8 cellular contexts compared by ENCODE assay signal in genomic region chr22:24156915-24157782, GRCh38. TPM values are rescaled to one million over a fixed set of nuclear protein-coding genes. Genes with fewer than 3 reads are reported as not detected.
DNase-seq lines count a peak whose midpoint lies in the region; TF ChIP-seq lines count a peak whose summit lies in the region.

No MANE protein-coding gene starts in this region.

- intact Hi-C loops in activated naive CD4-positive, alpha-beta T cell treated with anti-CD3 and anti-CD28 coated beads for 36 hours (cut with micrococcal nuclease) = loop anchor here (1.0 kb wide), 1 partner anchor 51 kb away; no protein-coding TSS in a partner anchor

- in situ Hi-C loops in G401 (cut with HindIII; ENCODE audit: low sequenced_read_pairs) = no loop called here

- H3K4me1 ChIP-seq in SJSA1 (replicated peaks) = peaks cover 52% of the 10 kb centered on the region
- peaks cover 45% of the 10 kb centered on the region for H3K4me1 ChIP-seq in thymus (ENCODE audit: control insufficient read depth, insufficient read depth, low read length)

- 0 out of 2 replicates have a peak, but pooled peaks cover 3% of the 10 kb centered on the region for H3K9me3 ChIP-seq in SJSA1 (replicated peaks)
- no peaks in the 10 kb centered on the region for H3K9me3 ChIP-seq in thymus (ENCODE audit: control insufficient read depth)

- H3K27ac Mint-ChIP-seq in activated naive CD4-positive, alpha-beta T cell treated with anti-CD3 and anti-CD28 coated beads for 36 hours = peak overlapping the region; percentile 26
- peak overlapping the region; percentile 62 for H3K27ac Mint-ChIP-seq in osteocyte (ENCODE audit: unreplicated experiment)

- H3K36me3 ChIP-seq in SJSA1 = peaks cover 51% of the 10 kb centered on the region
- H3K36me3 ChIP-seq in thymus (ENCODE audit: control insufficient read depth, insufficient read depth) = peaks cover 14% of the 10 kb centered on the region

- WGBS in thymus = 5% methylated on average over 22 of the region's 22 CpGs

- H3K4me3 ChIP-seq in SJSA1 (peak overlapping the region; percentile 94), thymus (ENCODE audit: low read length) (peak overlapping the region; percentile 75)

- H3K4me3 Mint-ChIP-seq in activated naive CD4-positive, alpha-beta T cell treated with anti-CD3 and anti-CD28 coated beads for 36 hours = peak overlapping the region; percentile 73
- H3K4me3 Mint-ChIP-seq in osteocyte (ENCODE audit: unreplicated experiment) = peak overlapping the region; percentile 86

- DNase-seq in G401 (ENCODE audit: low spot score) (peak; percentile 86), GOT3 (lab: John Stamatoyannopoulos, UW) (peak; percentile 51), SJSA1 (ENCODE audit: low read depth in 1 of 2, low spot score in 2 of 2) (peak; percentile 88 to 94), glomerular visceral epithelial cell (ENCODE audit: extremely low spot score) (peak; percentile 88), osteocyte (ENCODE audit: extremely low spot score, unreplicated experiment) (peak; percentile 89)
- DNase-seq in activated naive CD4-positive, alpha-beta T cell treated with anti-CD3 and anti-CD28 coated beads for 36 hours = peak; percentile 92

- H3K36me3 Mint-ChIP-seq in activated naive CD4-positive, alpha-beta T cell treated with anti-CD3 and anti-CD28 coated beads for 36 hours (ENCODE audit: low read depth) = peaks cover 3% of the 10 kb centered on the region
- H3K36me3 Mint-ChIP-seq in osteocyte (ENCODE audit: unreplicated experiment) = no peaks in the 10 kb centered on the region

- H3K27me3 ChIP-seq in SJSA1 (replicated peaks) (no peaks in the 10 kb centered on the region), thymus (ENCODE audit: control insufficient read depth, insufficient read depth) (no peaks in the 10 kb centered on the region)

- CTCF ChIA-PET in activated naive CD4-positive, alpha-beta T cell treated with anti-CD3 and anti-CD28 coated beads for 36 hours (lab: Charles Lee) = interaction anchor here (0.6 to 6.2 kb wide), 17 partner anchors 11 to 149 kb away, joined by 3 to 42 read pairs (median 3); partner anchors contain the start of gene SUSD2

- H3K4me1 Mint-ChIP-seq in activated naive CD4-positive, alpha-beta T cell treated with anti-CD3 and anti-CD28 coated beads for 36 hours (ENCODE audit: low read depth) = peaks cover 72% of the 10 kb centered on the region
- peaks cover 44% of the 10 kb centered on the region for H3K4me1 Mint-ChIP-seq in osteocyte (ENCODE audit: unreplicated experiment)

- H3K27ac ChIP-seq in SJSA1 (peak overlapping the region; percentile 10; the same call in 1 of the 2 replicates), thymus (ENCODE audit: low read depth) (peak overlapping the region; percentile 83)

- TF ChIP-seq CTCF in LNCAP (IDR thresholded peaks at IDR 0.05) (peak; percentile 54), osteocyte (IDR thresholded peaks at IDR 0.05) (peak; percentile 73)

- H3K27me3 Mint-ChIP-seq in activated naive CD4-positive, alpha-beta T cell treated with anti-CD3 and anti-CD28 coated beads for 36 hours (ENCODE audit: low read depth) = no peaks in the 10 kb centered on the region
- H3K27me3 Mint-ChIP-seq in osteocyte (ENCODE audit: unreplicated experiment) = no peaks in the 10 kb centered on the region

- no peaks in the 10 kb centered on the region for H3K9me3 Mint-ChIP-seq in activated naive CD4-positive, alpha-beta T cell treated with anti-CD3 and anti-CD28 coated beads for 36 hours
- no peaks in the 10 kb centered on the region for H3K9me3 Mint-ChIP-seq in osteocyte (ENCODE audit: unreplicated experiment)

RNA-seq across cellular contexts. Expression of gene SUSD2, which starts 24.1 kb away (rescaled TPM):
- total RNA-seq in G401 (2014; rRNA removed; shearing (Covaris generic)) = not detected in 2 replicates
- total RNA-seq in SJSA1 (2014; rRNA removed; shearing (Covaris generic)) = 0.05 TPM in 1 of 2 replicates, not detected in the other
- under 1 TPM; 0.21 to 0.22 TPM for total RNA-seq in activated naive CD4-positive, alpha-beta T cell treated with anti-CD3 and anti-CD28 coated beads for 36 hours
- 4.2 and 4.5 TPM in 2 replicates for total RNA-seq in osteocyte
- polyA plus RNA-seq in thymus = 4.1 TPM

Comparison
In these comparisons a context has a peak if more than half of its experiments do, and no peak if none do; other contexts are left out.
1. Peak in every context shown above with its lines: DNase-seq, H3K4me3 ChIP-seq and H3K27ac ChIP-seq.